Comparison of ENCODE assay signal across 8 cellular contexts in the genomic region with DNA sequence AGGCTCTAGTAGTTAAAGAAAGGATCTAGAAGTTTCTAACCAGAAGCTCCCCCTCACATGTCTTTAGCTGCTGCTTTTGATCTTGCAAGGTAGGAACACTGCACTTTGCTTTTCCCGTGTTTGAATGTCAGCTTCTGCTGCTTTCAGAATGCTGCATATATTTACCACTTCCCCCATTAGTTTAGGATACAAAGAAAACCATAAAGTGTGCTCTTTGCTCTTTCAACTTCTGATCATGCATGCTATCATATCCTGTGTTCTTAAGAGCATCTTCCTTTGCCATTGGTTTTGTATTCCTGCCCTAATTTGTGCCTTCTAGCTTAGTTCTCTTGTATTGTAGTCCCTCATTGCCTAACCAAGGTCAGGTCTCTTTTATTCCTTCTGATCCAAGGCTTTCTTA. TPM values are rescaled to one million over a fixed set of nuclear protein-coding genes. Genes with fewer than 3 reads are reported as not detected.
A peak's percentile ranks its signal among the peaks of the same experiment; 100 is the strongest.
DNase-seq lines count a peak whose midpoint lies in the region; ATAC-seq and TF ChIP-seq lines count a peak whose summit lies in the region.
"Had no signal": no experiment of that assay in that cellular context is flagged by ENCODE, and none has a peak within 500 bp of the region (broad histone marks: within the 10 kb centered on the region; RNA-seq: fewer than 3 reads in every experiment).

No MANE protein-coding gene starts in this region.

- peak; percentile 22 to 46 for ATAC-seq in stimulated activated naive B cell treated with anti-CD40 and anti-IgM and Interleukin-4, amounts not matched to agents 10 μg/mL and 1 μg/mL and 100 μg/mL, for 72 hours (replicated peaks)

- H3K4me3 ChIP-seq in HL-60 (replicated peaks; ENCODE audit: insufficient read depth, low read length): no peak overlapping the region

- no peaks in the 10 kb centered on the region for H3K27me3 ChIP-seq in HL-60 (ENCODE audit: insufficient read depth, poor library complexity, severe bottlenecking)

- CTCF ChIA-PET in activated CD4-positive, alpha-beta memory T cell treated with anti-CD3 and anti-CD28 coated beads for 36 hours (lab: Charles Lee): interaction anchor here (0.7 to 1.0 kb wide), 2 partner anchors 13 to 229 kb away, joined by 3 read pairs; no protein-coding TSS in a partner anchor

- peak overlapping the region; percentile 1 for H3K4me3 Mint-ChIP-seq in activated CD4-positive, alpha-beta memory T cell treated with anti-CD3 and anti-CD28 coated beads for 36 hours
- H3K4me3 Mint-ChIP-seq in immature natural killer cell: peak overlapping the region; percentile 4 to 53 (median 22)
- H3K4me3 Mint-ChIP-seq in stimulated activated naive B cell treated with anti-CD40 and anti-IgM and Interleukin-4, amounts not matched to agents 10 μg/mL and 1 μg/mL and 100 μg/mL, for 72 hours: peak overlapping the region; percentile 1 to 17

- peaks cover 27% of the 10 kb centered on the region for H3K36me3 Mint-ChIP-seq in activated CD4-positive, alpha-beta memory T cell treated with anti-CD3 and anti-CD28 coated beads for 36 hours
- peaks cover 8 to 26% (median 11%) of the 10 kb centered on the region in 3 donors for H3K36me3 Mint-ChIP-seq in immature natural killer cell
- H3K36me3 Mint-ChIP-seq in stimulated activated naive B cell treated with anti-CD40 and anti-IgM and Interleukin-4, amounts not matched to agents 10 μg/mL and 1 μg/mL and 100 μg/mL, for 72 hours: peaks cover 28 to 35% of the 10 kb centered on the region in 2 donors

- intact Hi-C loops in activated CD4-positive, alpha-beta memory T cell treated with anti-CD3 and anti-CD28 coated beads for 36 hours (cut with micrococcal nuclease): no loop called here

- peak overlapping the region; percentile 46 for H3K27ac ChIP-seq in HL-60 (replicated peaks)

- no peaks in the 10 kb centered on the region for H3K27me3 Mint-ChIP-seq in activated CD4-positive, alpha-beta memory T cell treated with anti-CD3 and anti-CD28 coated beads for 36 hours
- no peaks in the 10 kb centered on the region for H3K27me3 Mint-ChIP-seq in immature natural killer cell (ENCODE audit: low read depth in 3 of 3)
- no peaks in the 10 kb centered on the region for H3K27me3 Mint-ChIP-seq in stimulated activated naive B cell treated with anti-CD40 and anti-IgM and Interleukin-4, amounts not matched to agents 10 μg/mL and 1 μg/mL and 100 μg/mL, for 72 hours

- H3K27ac Mint-ChIP-seq in activated CD4-positive, alpha-beta memory T cell treated with anti-CD3 and anti-CD28 coated beads for 36 hours: peak overlapping the region; percentile 62
- peak overlapping the region; percentile 14 to 76 (median 67) for H3K27ac Mint-ChIP-seq in immature natural killer cell
- peak overlapping the region; percentile 59 for H3K27ac Mint-ChIP-seq in stimulated activated naive B cell treated with anti-CD40 and anti-IgM and Interleukin-4, amounts not matched to agents 10 μg/mL and 1 μg/mL and 100 μg/mL, for 72 hours

- DNase-seq in HL-60 (ENCODE audit: low read depth in 1 of 2, low spot score in 1 of 2) (no peak), immature natural killer cell (no peak), NCI-H345 treated with DMSO at 0.1 percent for 48 hours (lab: John Stamatoyannopoulos, UW; ENCODE audit: unreplicated experiment) (no peak), NCI-H1048 (lab: John Stamatoyannopoulos, UW) (no peak), HUDEP-2 (lab: John Stamatoyannopoulos, UW; ENCODE audit: unreplicated experiment in 76 of 76) (no peak)
- DNase-seq in activated CD4-positive, alpha-beta memory T cell treated with anti-CD3 and anti-CD28 coated beads for 36 hours: no peak
- DNase-seq in stimulated activated naive B cell treated with anti-CD40 and anti-IgM and Interleukin-4, amounts not matched to agents 10 μg/mL and 1 μg/mL and 100 μg/mL, for 72 hours: no peak
- DNase-seq: NCI-H1092 had no signal

- peaks cover 82% of the 10 kb centered on the region for H3K4me1 Mint-ChIP-seq in activated CD4-positive, alpha-beta memory T cell treated with anti-CD3 and anti-CD28 coated beads for 36 hours (ENCODE audit: low read depth)
- peaks cover 56 to 80% of the 10 kb centered on the region in 2 donors for H3K4me1 Mint-ChIP-seq in immature natural killer cell
- peaks cover 37 to 72% of the 10 kb centered on the region in 2 donors for H3K4me1 Mint-ChIP-seq in stimulated activated naive B cell treated with anti-CD40 and anti-IgM and Interleukin-4, amounts not matched to agents 10 μg/mL and 1 μg/mL and 100 μg/mL, for 72 hours

- POLR2A ChIA-PET in activated CD4-positive, alpha-beta memory T cell treated with anti-CD3 and anti-CD28 coated beads for 36 hours (lab: Charles Lee): interaction anchor here (0.5 kb wide), 1 partner anchor 124 kb away, joined by 3 read pairs; no protein-coding TSS in a partner anchor

- no peaks in the 10 kb centered on the region for H3K9me3 Mint-ChIP-seq in activated CD4-positive, alpha-beta memory T cell treated with anti-CD3 and anti-CD28 coated beads for 36 hours
- no peaks in the 10 kb centered on the region for H3K9me3 Mint-ChIP-seq in immature natural killer cell
- no peaks in the 10 kb centered on the region for H3K9me3 Mint-ChIP-seq in stimulated activated naive B cell treated with anti-CD40 and anti-IgM and Interleukin-4, amounts not matched to agents 10 μg/mL and 1 μg/mL and 100 μg/mL, for 72 hours

- TF ChIP-seq CTCF in HL-60 (IDR thresholded peaks at IDR 0.05; ENCODE audit: insufficient read depth, low read length): no peak

RNA-seq across cellular contexts. Expression of a gene that starts 43.3 kb away (rescaled TPM):
- total RNA-seq in activated CD4-positive, alpha-beta memory T cell treated with anti-CD3 and anti-CD28 coated beads for 36 hours: 10 to 100 TPM; 38.5 to 38.7 TPM
- 10 to 100 TPM in 1 of 3 donors, 1 to 10 TPM in 1, under 1 TPM in 1; 0.04 to 11.3 (median 2.6) TPM for polyA plus RNA-seq in immature natural killer cell
